34 cellular contexts compared by ENCODE assay signal in genomic region chr7:100731937-100732636, GRCh38. TPM values are rescaled to one million over a fixed set of nuclear protein-coding genes. Genes with fewer than 3 reads are reported as not detected.
"Had no signal": no experiment of that assay in that cellular context is flagged by ENCODE, and none has a peak within 500 bp of the region (broad histone marks: within the 10 kb centered on the region; RNA-seq: fewer than 3 reads in every experiment).

No MANE protein-coding gene starts in this region.

- H3K4me3 ChIP-seq: neural progenitor cell, ovary, psoas muscle, skin epidermis, smooth muscle cell, spleen, suprapubic skin, testis, tibial artery, transverse colon, upper lobe of right lung, uterus had no signal

- DNase-seq: natural killer cell; occipital lobe; ovary; psoas muscle; right cardiac atrium; spleen; stimulated activated CD4-positive, alpha-beta T cell treated with anti-CD3 and anti-CD28 coated beads, Interleukin-12 subunit alpha, Interleukin-12 subunit beta, amount 100 ng/mL, for 4 hours; stimulated activated CD4-positive, alpha-beta T cell treated with anti-CD3 and anti-CD28 coated beads, Interleukin-1b, Interleukin-23, amount 100 ng/mL, for 48 hours; stimulated activated CD4-positive, alpha-beta T cell treated with anti-CD3 and anti-CD28 coated beads, Interleukin-4, amount 100 ng/mL, for 1 hour; stimulated activated CD4-positive, alpha-beta T cell treated with anti-CD3 and anti-CD28 coated beads, Interleukin-4, amount 100 ng/mL, for 4 hours; stimulated activated CD8-positive, alpha-beta memory T cell treated with anti-CD3 and anti-CD28 coated beads, Interleukin-4, amount 100 ng/mL, for 48 hours; stimulated activated naive CD4-positive, alpha-beta T cell; stimulated activated naive CD8-positive, alpha-beta T cell treated with anti-CD3 and anti-CD28 coated beads, Interleukin-15, amount 100 ng/mL, for 72 hours; stimulated activated naive CD8-positive, alpha-beta T cell treated with anti-CD3 and anti-CD28 coated beads, Interleukin-15, Interleukin-2, amounts not matched to agents 100 U/mL and 50 U/mL, for 24 hours; substantia nigra; testis; tibial artery; transverse colon; upper lobe of right lung; uterus had no signal

- H3K4me1 ChIP-seq: neural progenitor cell, parathyroid adenoma, psoas muscle, spleen, testis, tibial artery, transverse colon, upper lobe of right lung, uterus had no signal

- ATAC-seq: natural killer cell; psoas muscle; right cardiac atrium; sciatic nerve; stimulated activated memory B cell treated with anti-CD40 and anti-IgM and Interleukin-4, amounts not matched to agents 10 μg/mL and 1 μg/mL and 100 μg/mL, for 72 hours; stimulated activated naive CD8-positive, alpha-beta T cell treated with anti-CD3 and anti-CD28 coated beads, Interleukin-15, amount 100 ng/mL, for 72 hours; stimulated activated naive CD8-positive, alpha-beta T cell treated with anti-CD3 and anti-CD28 coated beads, Interleukin-15, Interleukin-2, amounts not matched to agents 100 U/mL and 50 U/mL, for 24 hours; upper lobe of right lung had no signal

- H3K79me2 ChIP-seq: parathyroid adenoma had no signal

- H3K9me3 ChIP-seq: ovary, psoas muscle, spleen, suprapubic skin, testis, tibial artery, transverse colon, upper lobe of right lung, uterus had no signal

- H3K27me3 ChIP-seq: neural progenitor cell, ovary, suprapubic skin, testis, transverse colon, uterus had no signal

- H3K27ac ChIP-seq: neural progenitor cell, ovary, parathyroid adenoma, psoas muscle, skin epidermis, spleen, suprapubic skin, testis, tibial artery, transverse colon, upper lobe of right lung, uterus had no signal

- H3K36me3 ChIP-seq: neural progenitor cell, ovary, spleen, suprapubic skin, tibial artery, transverse colon, upper lobe of right lung, uterus had no signal

- H3K4me1 Mint-ChIP-seq: natural killer cell, nephron, neural progenitor cell had no signal

- H3K27ac Mint-ChIP-seq: natural killer cell; nephron; neural progenitor cell; progenitor cell of endocrine pancreas; stimulated activated memory B cell treated with anti-CD40 and anti-IgM and Interleukin-4, amounts not matched to agents 10 μg/mL and 1 μg/mL and 100 μg/mL, for 72 hours; stimulated activated naive CD8-positive, alpha-beta T cell treated with anti-CD3 and anti-CD28 coated beads, Interleukin-15, amount 100 ng/mL, for 72 hours; type B pancreatic cell had no signal

- H3K9me3 Mint-ChIP-seq: natural killer cell; nephron; neural progenitor cell; stimulated activated memory B cell treated with anti-CD40 and anti-IgM and Interleukin-4, amounts not matched to agents 10 μg/mL and 1 μg/mL and 100 μg/mL, for 72 hours; stimulated activated naive CD8-positive, alpha-beta T cell treated with anti-CD3 and anti-CD28 coated beads, Interleukin-15, amount 100 ng/mL, for 72 hours; type B pancreatic cell had no signal

- H2AFZ ChIP-seq: neural progenitor cell, parathyroid adenoma had no signal

- H3K9ac ChIP-seq: neural progenitor cell, parathyroid adenoma had no signal

- H3K4me2 ChIP-seq: neural progenitor cell, smooth muscle cell had no signal

- H3K4me3 Mint-ChIP-seq: natural killer cell; nephron; neural progenitor cell; stimulated activated memory B cell treated with anti-CD40 and anti-IgM and Interleukin-4, amounts not matched to agents 10 μg/mL and 1 μg/mL and 100 μg/mL, for 72 hours; stimulated activated naive CD8-positive, alpha-beta T cell treated with anti-CD3 and anti-CD28 coated beads, Interleukin-15, amount 100 ng/mL, for 72 hours; type B pancreatic cell had no signal

- H3K36me3 Mint-ChIP-seq: natural killer cell; neural progenitor cell; stimulated activated memory B cell treated with anti-CD40 and anti-IgM and Interleukin-4, amounts not matched to agents 10 μg/mL and 1 μg/mL and 100 μg/mL, for 72 hours; type B pancreatic cell had no signal

RNA-seq across cellular contexts. Expression of gene ZAN, which starts 1.3 kb away (rescaled TPM):
- total RNA-seq: natural killer cell, occipital lobe, osteoblast, ovary, progenitor cell of endocrine pancreas, psoas muscle, renal cortical epithelial cell, right cardiac atrium, sciatic nerve, smooth muscle cell, spleen, transverse colon, upper lobe of right lung, urinary bladder had no signal
- polyA plus RNA-seq: neural cell, ovary, psoas muscle, right cardiac atrium, smooth muscle cell, urinary bladder had no signal

RNA-seq across cellular contexts. Expression of gene EPO, which starts 11.8 kb away (rescaled TPM):
- total RNA-seq: natural killer cell, occipital lobe, osteoblast, psoas muscle, renal cortical epithelial cell, right cardiac atrium, sciatic nerve, smooth muscle cell, transverse colon, upper lobe of right lung, urinary bladder had no signal
- polyA plus RNA-seq: neural cell, psoas muscle, right cardiac atrium, smooth muscle cell, urinary bladder had no signal
